In genomic region chr6:120844084-120844483, GRCh38 we compare ENCODE assay signal across 22 cellular contexts.
"Had no signal": no experiment of that assay in that cellular context is flagged by ENCODE, and none has a peak within 500 bp of the region (broad histone marks: within the 10 kb centered on the region; RNA-seq: fewer than 3 reads in every experiment).

No MANE protein-coding gene starts in this region.

- H3K4me3 ChIP-seq: K562, SJCRH30 had no signal

- H3K4me1 ChIP-seq: SJCRH30 had no signal

- FAIRE-seq: HTR-8/SVneo, K562, RCC 7860 had no signal

- DNase-seq: Kasumi-1, MM.1S, NCI-H1092 treated with DMSO at 0.1 percent for 48 hours, NCI-H146, NCI-H1694 treated with DMSO at 0.1 percent for 48 hours, NCI-H1930, NCI-H2107, NCI-H2171 treated with DMSO at 0.1 percent for 48 hours, NCI-H345, NCI-H446 treated with DMSO at 0.1 percent for 48 hours, NCI-H510A treated with DMSO at 0.1 percent for 48 hours, NCI-H526, NCI-H82, Right ventricle myocardium superior, RPMI8226, SJCRH30, T-helper 1 cell had no signal

- H3K27me3 ChIP-seq: SJCRH30 had no signal

- H3K27ac ChIP-seq: HL-60, KMS-11, SJCRH30 had no signal

- H3K9me3 ChIP-seq: SJCRH30 had no signal

- H3K36me3 ChIP-seq: SJCRH30 had no signal
